7 cellular contexts compared by ENCODE assay signal in genomic region chr12:24991209-24992049, GRCh38. TPM values are rescaled to one million over a fixed set of nuclear protein-coding genes. Genes with fewer than 3 reads are reported as not detected.
DNase-seq lines count a peak whose midpoint lies in the region; TF ChIP-seq lines count a peak whose summit lies in the region.

No MANE protein-coding gene starts in this region.

- TF ChIP-seq CTCF in HEK293 (tag by site-specific recombination; IDR thresholded peaks at IDR 0.05) (peak; percentile 59; the same call in 1 of the 2 replicates), SU-DHL-6 (IDR thresholded peaks at IDR 0.05; ENCODE audit: insufficient read depth, low read length, poor library complexity, severe bottlenecking) (peak; percentile 41), neural progenitor cell (IDR thresholded peaks at IDR 0.05) (peak; percentile 86)

- no peaks in the 10 kb centered on the region for H3K9me3 ChIP-seq in HEK293 (ENCODE audit: control insufficient read depth, insufficient read depth, low read depth, low read length)
- no peaks in the 10 kb centered on the region for H3K9me3 ChIP-seq in SU-DHL-6 (ENCODE audit: insufficient read depth, low read length)
- no peaks in the 10 kb centered on the region for H3K9me3 ChIP-seq in neural progenitor cell (ENCODE audit: low read depth)

- no peak overlapping the region for H3K27ac Mint-ChIP-seq in neural progenitor cell

- H3K4me3 Mint-ChIP-seq in neural progenitor cell = no peak overlapping the region

- H3K9ac ChIP-seq in SU-DHL-6 (ENCODE audit: low read length) (peak overlapping the region; percentile 58), neural progenitor cell (no peak overlapping the region)

- no peak overlapping the region for H3K27ac ChIP-seq in HEK293 (ENCODE audit: extremely low read depth, low read depth, low read length)
- peak overlapping the region; percentile 99 for H3K27ac ChIP-seq in SU-DHL-6 (ENCODE audit: low read depth, low read length)
- no peak overlapping the region for H3K27ac ChIP-seq in neural progenitor cell

- H3K4me1 ChIP-seq in HEK293 (ENCODE audit: control insufficient read depth, insufficient read depth, low read length) = no peaks in the 10 kb centered on the region
- H3K4me1 ChIP-seq in neural progenitor cell = peaks cover 5% of the 10 kb centered on the region

- DNase-seq in GM04504 (ENCODE audit: low read depth) = peak; percentile 18
- peak; percentile 47 for DNase-seq in NCI-H146 treated with DMSO at 0.1 percent for 48 hours (lab: John Stamatoyannopoulos, UW; ENCODE audit: unreplicated experiment)
- DNase-seq in fibroblast of peridontal ligament (ENCODE audit: extremely low read depth) = peak; percentile 85
- peak; percentile 62 for DNase-seq in neural progenitor cell (ENCODE audit: low spot score)
- DNase-seq in mucosa of gallbladder (ENCODE audit: low spot score) = no peak

- no peaks in the 10 kb centered on the region for H3K9me2 ChIP-seq in SU-DHL-6 (replicated peaks; ENCODE audit: insufficient read depth, low read length)

- H3K27me3 ChIP-seq in SU-DHL-6 (ENCODE audit: low read length) (no peaks in the 10 kb centered on the region), neural progenitor cell (no peaks in the 10 kb centered on the region)

- H3K4me2 ChIP-seq in SU-DHL-6 (ENCODE audit: low read depth, low read length, poor library complexity, severe bottlenecking) = peak overlapping the region; percentile 76
- no peak overlapping the region for H3K4me2 ChIP-seq in neural progenitor cell

- H2AFZ ChIP-seq in SU-DHL-6 (ENCODE audit: low read depth, low read length, severe bottlenecking) (no peak overlapping the region), neural progenitor cell (replicated peaks) (no peak overlapping the region)

- POLR2A ChIA-PET in HEK293 (lab: Yijun Ruan, JAX) = no interaction called here

- peaks cover 13% of the 10 kb centered on the region for H3K4me1 Mint-ChIP-seq in neural progenitor cell

- H3F3A ChIP-seq in SU-DHL-6 (ENCODE audit: insufficient read depth) = peaks cover 41% of the 10 kb centered on the region
- peaks cover 9% of the 10 kb centered on the region for H3F3A ChIP-seq in neural progenitor cell (ENCODE audit: low read depth)

- H4K20me1 ChIP-seq in SU-DHL-6 (ENCODE audit: low read depth, low read length) = no peaks in the 10 kb centered on the region
- H4K20me1 ChIP-seq in neural progenitor cell (ENCODE audit: low read depth) = no peaks in the 10 kb centered on the region

- no peaks in the 10 kb centered on the region for H3K36me3 Mint-ChIP-seq in neural progenitor cell

- no peak overlapping the region for H3K4me3 ChIP-seq in HEK293 (ENCODE audit: low read depth, low read length)
- H3K4me3 ChIP-seq in SU-DHL-6 (ENCODE audit: insufficient read depth, low read length, poor library complexity, severe bottlenecking) = peak overlapping the region; percentile 12
- no peak overlapping the region for H3K4me3 ChIP-seq in neural progenitor cell

- H3K36me3 ChIP-seq in HEK293 (ENCODE audit: control insufficient read depth in 2 of 2, insufficient read depth in 1 of 2, low read length in 2 of 2) (no peaks in the 10 kb centered on the region), SU-DHL-6 (ENCODE audit: low read length) (no peaks in the 10 kb centered on the region), neural progenitor cell (no peaks in the 10 kb centered on the region)

- peaks cover 2% of the 10 kb centered on the region for H3K27me3 Mint-ChIP-seq in neural progenitor cell (ENCODE audit: insufficient read depth, low read depth)

- peaks cover 40% of the 10 kb centered on the region for H3K79me2 ChIP-seq in SU-DHL-6 (ENCODE audit: insufficient read depth, low read length)
- H3K79me2 ChIP-seq in neural progenitor cell (ENCODE audit: low read depth) = no peaks in the 10 kb centered on the region

- CTCF ChIA-PET in HEK293 (lab: Yijun Ruan, JAX) = interaction anchor here (0.6 to 3.4 kb wide), 21 partner anchors 9 to 1515 kb away, joined by 3 to 60 read pairs (median 3); no protein-coding TSS in a partner anchor

- H3K9me3 Mint-ChIP-seq in neural progenitor cell = no peaks in the 10 kb centered on the region

TF ChIP-seq in HEK293, 187 proteins besides CTCF, POLR2A, EP300 and RAD21:
- TF ChIP-seq SP7 (tag by site-specific recombination; IDR thresholded peaks at IDR 0.05) (no peak), ZNF660 (tag by site-specific recombination; IDR thresholded peaks at IDR 0.05) (0 out of 2 replicates have a peak, but pooled peaks have one; percentile 34), ZNF629 (tag by site-specific recombination; IDR thresholded peaks at IDR 0.05) (no peak), ZNF23 (tag by site-specific recombination; IDR thresholded peaks at IDR 0.05; ENCODE audit: borderline replicate concordance) (no peak), ZNF654 (tag by site-specific recombination; IDR thresholded peaks at IDR 0.05; ENCODE audit: low read depth) (peak; percentile 90), YY2 (tag by site-specific recombination; IDR thresholded peaks at IDR 0.05) (no peak), BCL11A (tag by site-specific recombination; IDR thresholded peaks at IDR 0.05; ENCODE audit: low read depth) (no peak), ZNF2 (tag by site-specific recombination; IDR thresholded peaks at IDR 0.05) (peak; percentile 43), ZNF585B (tag by site-specific recombination; IDR thresholded peaks at IDR 0.05) (no peak), PRDM1 (tag by site-specific recombination; IDR thresholded peaks at IDR 0.05) (no peak), PBX3 (CRISPR knock-in tag; IDR thresholded peaks at IDR 0.05) (no peak), ZNF311 (tag by site-specific recombination; IDR thresholded peaks at IDR 0.05; ENCODE audit: borderline replicate concordance) (no peak), INSM2 (tag by site-specific recombination; IDR thresholded peaks at IDR 0.05) (no peak), TCF7L2 (IDR thresholded peaks at IDR 0.05; ENCODE audit: borderline replicate concordance, low read depth, low read length) (no peak), PRDM4 (tag by site-specific recombination; IDR thresholded peaks at IDR 0.05) (no peak), ZNF624 (tag by site-specific recombination; IDR thresholded peaks at IDR 0.05) (no peak), ZNF664 (tag by site-specific recombination; IDR thresholded peaks at IDR 0.05) (no peak), KLF16 (tag by site-specific recombination; IDR thresholded peaks at IDR 0.05) (no peak), ZNF362 (tag by site-specific recombination; IDR thresholded peaks at IDR 0.05) (no peak), ZNF785 (tag by site-specific recombination; IDR thresholded peaks at IDR 0.05) (no peak), FEZF1 (tag by site-specific recombination; IDR thresholded peaks at IDR 0.05) (no peak)

RNA-seq across cellular contexts. Expression of gene BCAT1, which starts 42.5 kb away (rescaled TPM):
- total RNA-seq in neural progenitor cell (ENCODE audit: low replicate concordance) (246 and 287 TPM in 2 replicates), mucosa of gallbladder (18.3 TPM)

Comparison
In these comparisons a context has a peak if more than half of its experiments do, and no peak if none do; other contexts are left out.
1. RNA of gene BCAT1, which starts 42.5 kb away (total RNA-seq): 246 to 287 TPM in neural progenitor cell; 18.3 TPM in mucosa of gallbladder (single experiment); every median in the first group is over 10 times any median in the second.
2. Peak in every context shown above with its lines, with median percentiles within 50 percentile points of each other: CTCF ChIP-seq.